1 cellular context compared by ENCODE assay signal in genomic region chrX:68658530-68658929, GRCh38.
TF ChIP-seq lines count a peak whose summit lies in the region.

No MANE protein-coding gene starts in this region.

TF ChIP-seq in GM23338, 12 proteins besides CTCF, POLR2A, EP300 and RAD21 (continued from another document):
- TF ChIP-seq ZNF462 (CRISPR knock-in tag; IDR thresholded peaks at IDR 0.05), result no peak
- no peak for TF ChIP-seq ZNF331 (CRISPR knock-in tag; IDR thresholded peaks at IDR 0.05; ENCODE audit: low read depth)
TF ChIP-seq in GM23338: peak in this region for 0.
